ENCODE assay signal across 1 cellular context in the genomic region with DNA sequence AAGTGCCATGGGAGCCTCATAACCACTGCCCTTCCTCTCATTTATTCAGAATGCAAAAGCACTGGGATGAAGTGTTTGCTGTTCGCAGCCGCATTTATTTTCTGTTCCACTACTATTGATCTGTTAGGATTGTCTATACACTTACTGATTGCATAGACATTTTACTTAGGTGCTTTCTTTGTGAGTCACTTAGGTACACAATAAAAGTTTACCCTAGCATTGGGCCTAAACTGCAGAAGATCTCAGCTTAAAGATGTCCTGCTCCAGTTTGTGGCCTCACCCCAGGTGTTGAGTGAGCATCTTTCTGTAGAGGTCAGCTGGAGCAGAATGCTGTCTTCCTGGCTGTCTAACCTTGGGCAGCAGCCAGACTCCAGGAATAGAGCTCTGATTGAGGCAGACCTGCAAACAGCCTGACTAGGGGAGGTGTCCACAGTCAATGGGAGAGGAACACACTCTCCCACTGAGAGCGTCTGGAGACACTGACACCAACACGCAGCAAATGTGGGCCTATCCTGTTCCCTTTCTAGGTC.
A peak's percentile ranks its signal among the peaks of the same experiment; 100 is the strongest.
TF ChIP-seq lines count a peak whose summit lies in the region.

No MANE protein-coding gene starts in this region.

TF ChIP-seq in HepG2, 621 proteins besides CTCF, POLR2A, EP300 and RAD21 (continued from another document and continues in another):
- TF ChIP-seq ZFP36 (IDR thresholded peaks at IDR 0.05; ENCODE audit: borderline replicate concordance, low read depth, low read length, partially characterized antibody) (no peak), HDAC6 (IDR thresholded peaks at IDR 0.05; ENCODE audit: low read depth, low read length) (no peak), TOPORS (CRISPR knock-in tag; IDR thresholded peaks at IDR 0.05) (no peak), ZNF670 (CRISPR knock-in tag; IDR thresholded peaks at IDR 0.05; ENCODE audit: borderline replicate concordance) (peak; percentile 37; the same call in 1 of the 2 replicates), MAZ (IDR thresholded peaks at IDR 0.05; ENCODE audit: borderline replicate concordance, low read depth, low read length) (no peak), MAZ (CRISPR knock-in tag; IDR thresholded peaks at IDR 0.05; ENCODE audit: low read depth) (peak; percentile 53; the same call in 1 of the 2 replicates), CC2D1A (CRISPR knock-in tag; IDR thresholded peaks at IDR 0.05) (no peak), ZNF879 (CRISPR knock-in tag; IDR thresholded peaks at IDR 0.05) (no peak), KLF6 (CRISPR knock-in tag; IDR thresholded peaks at IDR 0.05) (no peak), HMG20B (CRISPR knock-in tag; conservative IDR thresholded peaks at IDR 0.05) (no peak), ZNF337 (CRISPR knock-in tag; IDR thresholded peaks at IDR 0.05; ENCODE audit: borderline replicate concordance, low read depth) (no peak), ZNF781 (CRISPR knock-in tag; IDR thresholded peaks at IDR 0.05; ENCODE audit: borderline replicate concordance, not compliant biosample characterization) (no peak), PHF21A (CRISPR knock-in tag; IDR thresholded peaks at IDR 0.05) (peak; percentile 75; the same call in 1 of the 2 replicates), CBFB (CRISPR knock-in tag; IDR thresholded peaks at IDR 0.05) (no peak), SP140L (CRISPR knock-in tag; IDR thresholded peaks at IDR 0.05; ENCODE audit: borderline replicate concordance) (no peak), HOXD1 (CRISPR knock-in tag; IDR thresholded peaks at IDR 0.05) (no peak), KLF11 (CRISPR knock-in tag; IDR thresholded peaks at IDR 0.05) (no peak), ZNF281 (CRISPR knock-in tag; IDR thresholded peaks at IDR 0.05; ENCODE audit: borderline replicate concordance) (no peak), ZNF251 (CRISPR knock-in tag; IDR thresholded peaks at IDR 0.05) (no peak), ZNF460 (CRISPR knock-in tag; IDR thresholded peaks at IDR 0.05; ENCODE audit: borderline replicate concordance) (no peak), ZNF580 (CRISPR knock-in tag; IDR thresholded peaks at IDR 0.05; ENCODE audit: borderline replicate concordance, low read depth) (no peak), MEIS2 (CRISPR knock-in tag; IDR thresholded peaks at IDR 0.05) (no peak; the same call in 1 of the 2 replicates), BATF2 (CRISPR knock-in tag; IDR thresholded peaks at IDR 0.05) (no peak), YEATS4 (CRISPR knock-in tag; IDR thresholded peaks at IDR 0.05; ENCODE audit: borderline replicate concordance) (no peak), KLF9 (CRISPR knock-in tag; IDR thresholded peaks at IDR 0.05; ENCODE audit: low read depth) (0 out of 2 replicates have a peak, but pooled peaks have one; percentile 52), FOXM1 (CRISPR knock-in tag; IDR thresholded peaks at IDR 0.05) (no peak), IKZF1 (IDR thresholded peaks at IDR 0.05) (no peak), ZNF430 (CRISPR knock-in tag; IDR thresholded peaks at IDR 0.05) (peak; percentile 42; the same call in 1 of the 2 replicates), NPAS2 (CRISPR knock-in tag; IDR thresholded peaks at IDR 0.05; ENCODE audit: borderline replicate concordance) (no peak), ZNF180 (CRISPR knock-in tag; IDR thresholded peaks at IDR 0.05; ENCODE audit: borderline replicate concordance, low read depth) (no peak), ZNF766 (CRISPR knock-in tag; IDR thresholded peaks at IDR 0.05; ENCODE audit: borderline replicate concordance) (no peak), TFE3 (CRISPR knock-in tag; IDR thresholded peaks at IDR 0.05) (no peak), NFE2L1 (CRISPR knock-in tag; IDR thresholded peaks at IDR 0.05; ENCODE audit: borderline replicate concordance) (no peak), MYC (CRISPR knock-in tag; IDR thresholded peaks at IDR 0.05; ENCODE audit: borderline replicate concordance) (no peak), GZF1 (CRISPR knock-in tag; IDR thresholded peaks at IDR 0.05) (no peak), ZNF777 (CRISPR knock-in tag; IDR thresholded peaks at IDR 0.05) (no peak), SSRP1 (CRISPR knock-in tag; IDR thresholded peaks at IDR 0.05) (peak; percentile 69; the same call in 1 of the 2 replicates), ZNF557 (CRISPR knock-in tag; IDR thresholded peaks at IDR 0.05) (no peak), ZNF451 (CRISPR knock-in tag; IDR thresholded peaks at IDR 0.05) (no peak)
- TF ChIP-seq, protein P1, sequence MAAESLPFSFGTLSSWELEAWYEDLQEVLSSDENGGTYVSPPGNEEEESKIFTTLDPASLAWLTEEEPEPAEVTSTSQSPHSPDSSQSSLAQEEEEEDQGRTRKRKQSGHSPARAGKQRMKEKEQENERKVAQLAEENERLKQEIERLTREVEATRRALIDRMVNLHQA (CRISPR knock-in tag; IDR thresholded peaks at IDR 0.05) = no peak
- TF ChIP-seq, protein P2, sequence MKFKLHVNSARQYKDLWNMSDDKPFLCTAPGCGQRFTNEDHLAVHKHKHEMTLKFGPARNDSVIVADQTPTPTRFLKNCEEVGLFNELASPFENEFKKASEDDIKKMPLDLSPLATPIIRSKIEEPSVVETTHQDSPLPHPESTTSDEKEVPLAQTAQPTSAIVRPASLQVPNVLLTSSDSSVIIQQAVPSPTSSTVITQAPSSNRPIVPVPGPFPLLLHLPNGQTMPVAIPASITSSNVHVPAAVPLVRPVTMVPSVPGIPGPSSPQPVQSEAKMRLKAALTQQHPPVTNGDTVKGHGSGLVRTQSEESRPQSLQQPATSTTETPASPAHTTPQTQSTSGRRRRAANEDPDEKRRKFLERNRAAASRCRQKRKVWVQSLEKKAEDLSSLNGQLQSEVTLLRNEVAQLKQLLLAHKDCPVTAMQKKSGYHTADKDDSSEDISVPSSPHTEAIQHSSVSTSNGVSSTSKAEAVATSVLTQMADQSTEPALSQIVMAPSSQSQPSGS (CRISPR knock-in tag; IDR thresholded peaks at IDR 0.05) = peak; percentile 69; the same call in 1 of the 2 replicates
- TF ChIP-seq, protein P3, sequence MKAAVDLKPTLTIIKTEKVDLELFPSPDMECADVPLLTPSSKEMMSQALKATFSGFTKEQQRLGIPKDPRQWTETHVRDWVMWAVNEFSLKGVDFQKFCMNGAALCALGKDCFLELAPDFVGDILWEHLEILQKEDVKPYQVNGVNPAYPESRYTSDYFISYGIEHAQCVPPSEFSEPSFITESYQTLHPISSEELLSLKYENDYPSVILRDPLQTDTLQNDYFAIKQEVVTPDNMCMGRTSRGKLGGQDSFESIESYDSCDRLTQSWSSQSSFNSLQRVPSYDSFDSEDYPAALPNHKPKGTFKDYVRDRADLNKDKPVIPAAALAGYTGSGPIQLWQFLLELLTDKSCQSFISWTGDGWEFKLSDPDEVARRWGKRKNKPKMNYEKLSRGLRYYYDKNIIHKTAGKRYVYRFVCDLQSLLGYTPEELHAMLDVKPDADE (CRISPR knock-in tag; IDR thresholded peaks at IDR 0.05) = no peak
- TF ChIP-seq, protein P4, sequence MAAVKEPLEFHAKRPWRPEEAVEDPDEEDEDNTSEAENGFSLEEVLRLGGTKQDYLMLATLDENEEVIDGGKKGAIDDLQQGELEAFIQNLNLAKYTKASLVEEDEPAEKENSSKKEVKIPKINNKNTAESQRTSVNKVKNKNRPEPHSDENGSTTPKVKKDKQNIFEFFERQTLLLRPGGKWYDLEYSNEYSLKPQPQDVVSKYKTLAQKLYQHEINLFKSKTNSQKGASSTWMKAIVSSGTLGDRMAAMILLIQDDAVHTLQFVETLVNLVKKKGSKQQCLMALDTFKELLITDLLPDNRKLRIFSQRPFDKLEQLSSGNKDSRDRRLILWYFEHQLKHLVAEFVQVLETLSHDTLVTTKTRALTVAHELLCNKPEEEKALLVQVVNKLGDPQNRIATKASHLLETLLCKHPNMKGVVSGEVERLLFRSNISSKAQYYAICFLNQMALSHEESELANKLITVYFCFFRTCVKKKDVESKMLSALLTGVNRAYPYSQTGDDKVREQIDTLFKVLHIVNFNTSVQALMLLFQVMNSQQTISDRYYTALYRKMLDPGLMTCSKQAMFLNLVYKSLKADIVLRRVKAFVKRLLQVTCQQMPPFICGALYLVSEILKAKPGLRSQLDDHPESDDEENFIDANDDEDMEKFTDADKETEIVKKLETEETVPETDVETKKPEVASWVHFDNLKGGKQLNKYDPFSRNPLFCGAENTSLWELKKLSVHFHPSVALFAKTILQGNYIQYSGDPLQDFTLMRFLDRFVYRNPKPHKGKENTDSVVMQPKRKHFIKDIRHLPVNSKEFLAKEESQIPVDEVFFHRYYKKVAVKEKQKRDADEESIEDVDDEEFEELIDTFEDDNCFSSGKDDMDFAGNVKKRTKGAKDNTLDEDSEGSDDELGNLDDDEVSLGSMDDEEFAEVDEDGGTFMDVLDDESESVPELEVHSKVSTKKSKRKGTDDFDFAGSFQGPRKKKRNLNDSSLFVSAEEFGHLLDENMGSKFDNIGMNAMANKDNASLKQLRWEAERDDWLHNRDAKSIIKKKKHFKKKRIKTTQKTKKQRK (IDR thresholded peaks at IDR 0.05; ENCODE audit: low read length) = no peak
- TF ChIP-seq, protein P5, sequence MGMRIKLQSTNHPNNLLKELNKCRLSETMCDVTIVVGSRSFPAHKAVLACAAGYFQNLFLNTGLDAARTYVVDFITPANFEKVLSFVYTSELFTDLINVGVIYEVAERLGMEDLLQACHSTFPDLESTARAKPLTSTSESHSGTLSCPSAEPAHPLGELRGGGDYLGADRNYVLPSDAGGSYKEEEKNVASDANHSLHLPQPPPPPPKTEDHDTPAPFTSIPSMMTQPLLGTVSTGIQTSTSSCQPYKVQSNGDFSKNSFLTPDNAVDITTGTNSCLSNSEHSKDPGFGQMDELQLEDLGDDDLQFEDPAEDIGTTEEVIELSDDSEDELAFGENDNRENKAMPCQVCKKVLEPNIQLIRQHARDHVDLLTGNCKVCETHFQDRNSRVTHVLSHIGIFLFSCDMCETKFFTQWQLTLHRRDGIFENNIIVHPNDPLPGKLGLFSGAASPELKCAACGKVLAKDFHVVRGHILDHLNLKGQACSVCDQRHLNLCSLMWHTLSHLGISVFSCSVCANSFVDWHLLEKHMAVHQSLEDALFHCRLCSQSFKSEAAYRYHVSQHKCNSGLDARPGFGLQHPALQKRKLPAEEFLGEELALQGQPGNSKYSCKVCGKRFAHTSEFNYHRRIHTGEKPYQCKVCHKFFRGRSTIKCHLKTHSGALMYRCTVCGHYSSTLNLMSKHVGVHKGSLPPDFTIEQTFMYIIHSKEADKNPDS (CRISPR knock-in tag; IDR thresholded peaks at IDR 0.05) = peak; percentile 84; the same call in 1 of the 2 replicates
- TF ChIP-seq, protein P6, sequence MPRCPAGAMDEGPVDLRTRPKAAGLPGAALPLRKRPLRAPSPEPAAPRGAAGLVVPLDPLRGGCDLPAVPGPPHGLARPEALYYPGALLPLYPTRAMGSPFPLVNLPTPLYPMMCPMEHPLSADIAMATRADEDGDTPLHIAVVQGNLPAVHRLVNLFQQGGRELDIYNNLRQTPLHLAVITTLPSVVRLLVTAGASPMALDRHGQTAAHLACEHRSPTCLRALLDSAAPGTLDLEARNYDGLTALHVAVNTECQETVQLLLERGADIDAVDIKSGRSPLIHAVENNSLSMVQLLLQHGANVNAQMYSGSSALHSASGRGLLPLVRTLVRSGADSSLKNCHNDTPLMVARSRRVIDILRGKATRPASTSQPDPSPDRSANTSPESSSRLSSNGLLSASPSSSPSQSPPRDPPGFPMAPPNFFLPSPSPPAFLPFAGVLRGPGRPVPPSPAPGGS (CRISPR knock-in tag; IDR thresholded peaks at IDR 0.05) = no peak
